Comparison of ENCODE assay signal across 7 cellular contexts in genomic region chr4:140513765-140514164, GRCh38. TPM values are rescaled to one million over a fixed set of nuclear protein-coding genes. Genes with fewer than 3 reads are reported as not detected.
"Had no signal": no experiment of that assay in that cellular context is flagged by ENCODE, and none has a peak within 500 bp of the region (broad histone marks: within the 10 kb centered on the region; RNA-seq: fewer than 3 reads in every experiment).

No MANE protein-coding gene starts in this region.

RNA-seq across cellular contexts. Expression of gene MGAT4D, which starts 15.7 kb away (rescaled TPM):
- total RNA-seq: GM23248, GM23338, H1, H4, H7, H9, HFFc6 had no signal
- polyA plus RNA-seq: GM23248, GM23338, H1 had no signal

RNA-seq across cellular contexts. Expression of gene UCP1, which starts 55.0 kb away (rescaled TPM):
- total RNA-seq: GM23248, H4, H9, HFFc6 had no signal
- polyA plus RNA-seq: GM23248, GM23338 had no signal
